Comparison of ENCODE assay signal across 1 cellular context in genomic region chr11:74936087-74936486, GRCh38.
TF ChIP-seq lines count a peak whose summit lies in the region.

No MANE protein-coding gene starts in this region.

TF ChIP-seq in GM12878, 131 proteins besides CTCF, POLR2A, EP300 and RAD21 (continued from another document):
- TF ChIP-seq SMC3 (IDR thresholded peaks at IDR 0.05; ENCODE audit: borderline replicate concordance, low read length) (no peak), ZNF384 (IDR thresholded peaks at IDR 0.05; ENCODE audit: borderline replicate concordance, low read depth, low read length) (no peak), RAD51 (IDR thresholded peaks at IDR 0.05) (no peak)
- TF ChIP-seq, protein P1, sequence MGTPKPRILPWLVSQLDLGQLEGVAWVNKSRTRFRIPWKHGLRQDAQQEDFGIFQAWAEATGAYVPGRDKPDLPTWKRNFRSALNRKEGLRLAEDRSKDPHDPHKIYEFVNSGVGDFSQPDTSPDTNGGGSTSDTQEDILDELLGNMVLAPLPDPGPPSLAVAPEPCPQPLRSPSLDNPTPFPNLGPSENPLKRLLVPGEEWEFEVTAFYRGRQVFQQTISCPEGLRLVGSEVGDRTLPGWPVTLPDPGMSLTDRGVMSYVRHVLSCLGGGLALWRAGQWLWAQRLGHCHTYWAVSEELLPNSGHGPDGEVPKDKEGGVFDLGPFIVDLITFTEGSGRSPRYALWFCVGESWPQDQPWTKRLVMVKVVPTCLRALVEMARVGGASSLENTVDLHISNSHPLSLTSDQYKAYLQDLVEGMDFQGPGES (IDR thresholded peaks at IDR 0.05): no peak
